ENCODE assay signal across 31 cellular contexts in the genomic region with DNA sequence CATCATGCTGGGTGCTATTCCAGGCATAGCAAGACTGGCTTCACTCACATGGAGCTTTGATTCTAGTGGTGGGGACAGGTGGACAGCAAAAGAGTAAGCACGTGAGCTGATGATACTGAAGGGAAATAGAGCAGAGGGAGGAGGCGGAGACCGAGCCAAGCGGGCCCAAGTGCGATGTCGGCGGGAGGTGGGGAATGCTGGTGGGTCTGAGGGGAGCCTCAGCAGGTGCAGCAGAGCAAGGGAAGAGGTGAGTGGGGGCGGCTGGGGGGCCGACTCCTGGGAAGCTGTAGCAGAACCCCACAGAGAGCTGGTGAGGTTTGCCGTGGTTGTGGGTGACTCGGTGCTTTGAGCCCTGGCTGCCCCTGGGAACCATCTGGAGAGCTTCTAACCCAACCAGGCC. TPM values are rescaled to one million over a fixed set of nuclear protein-coding genes. Genes with fewer than 3 reads are reported as not detected.
"Had no signal": no experiment of that assay in that cellular context is flagged by ENCODE, and none has a peak within 500 bp of the region (broad histone marks: within the 10 kb centered on the region; RNA-seq: fewer than 3 reads in every experiment).

No MANE protein-coding gene starts in this region.

- H3K36me3 Mint-ChIP-seq: natural killer cell had no signal

- H3K9me3 Mint-ChIP-seq: natural killer cell; nephron; neural progenitor cell; stimulated activated memory B cell treated with anti-CD40 and anti-IgM and Interleukin-4, amounts not matched to agents 10 μg/mL and 1 μg/mL and 100 μg/mL, for 72 hours; stimulated activated naive CD8-positive, alpha-beta T cell treated with anti-CD3 and anti-CD28 coated beads, Interleukin-15, amount 100 ng/mL, for 72 hours; type B pancreatic cell had no signal

- ATAC-seq: natural killer cell; psoas muscle; right cardiac atrium; sciatic nerve; stimulated activated naive CD8-positive, alpha-beta T cell treated with anti-CD3 and anti-CD28 coated beads, Interleukin-15, Interleukin-2, amounts not matched to agents 100 U/mL and 50 U/mL, for 24 hours; upper lobe of right lung had no signal

- H3K36me3 ChIP-seq: neural progenitor cell, ovary, uterus had no signal

- H3K4me2 ChIP-seq: neural progenitor cell, smooth muscle cell had no signal

- H3K4me3 Mint-ChIP-seq: natural killer cell; nephron; neural progenitor cell; stimulated activated memory B cell treated with anti-CD40 and anti-IgM and Interleukin-4, amounts not matched to agents 10 μg/mL and 1 μg/mL and 100 μg/mL, for 72 hours; stimulated activated naive CD8-positive, alpha-beta T cell treated with anti-CD3 and anti-CD28 coated beads, Interleukin-15, amount 100 ng/mL, for 72 hours; type B pancreatic cell had no signal

- H3K27me3 Mint-ChIP-seq: progenitor cell of endocrine pancreas; stimulated activated memory B cell treated with anti-CD40 and anti-IgM and Interleukin-4, amounts not matched to agents 10 μg/mL and 1 μg/mL and 100 μg/mL, for 72 hours; stimulated activated naive CD8-positive, alpha-beta T cell treated with anti-CD3 and anti-CD28 coated beads, Interleukin-15, amount 100 ng/mL, for 72 hours; type B pancreatic cell had no signal

- DNase-seq: natural killer cell; occipital lobe; ovary; posterior cingulate gyrus; psoas muscle; spleen; stimulated activated CD4-positive, alpha-beta T cell treated with anti-CD3 and anti-CD28 coated beads, Interleukin-12 subunit alpha, Interleukin-12 subunit beta, amount 100 ng/mL, for 4 hours; stimulated activated CD4-positive, alpha-beta T cell treated with anti-CD3 and anti-CD28 coated beads, Interleukin-1b, Interleukin-23, amount 100 ng/mL, for 48 hours; stimulated activated CD4-positive, alpha-beta T cell treated with anti-CD3 and anti-CD28 coated beads, Interleukin-4, amount 100 ng/mL, for 1 hour; stimulated activated CD4-positive, alpha-beta T cell treated with anti-CD3 and anti-CD28 coated beads, Interleukin-4, amount 100 ng/mL, for 4 hours; stimulated activated CD8-positive, alpha-beta memory T cell treated with anti-CD3 and anti-CD28 coated beads, Interleukin-4, amount 100 ng/mL, for 48 hours; stimulated activated naive CD4-positive, alpha-beta T cell; stimulated activated naive CD8-positive, alpha-beta T cell treated with anti-CD3 and anti-CD28 coated beads, Interleukin-15, amount 100 ng/mL, for 72 hours; stimulated activated naive CD8-positive, alpha-beta T cell treated with anti-CD3 and anti-CD28 coated beads, Interleukin-15, Interleukin-2, amounts not matched to agents 100 U/mL and 50 U/mL, for 24 hours; substantia nigra; testis; tibial artery; transverse colon; upper lobe of right lung; uterus had no signal

- H3K4me1 ChIP-seq: neural progenitor cell, parathyroid adenoma, psoas muscle, suprapubic skin, testis, tibial artery, transverse colon, upper lobe of right lung, uterus had no signal

- H2AFZ ChIP-seq: neural progenitor cell, parathyroid adenoma had no signal

- H3K4me1 Mint-ChIP-seq: natural killer cell; nephron; stimulated activated memory B cell treated with anti-CD40 and anti-IgM and Interleukin-4, amounts not matched to agents 10 μg/mL and 1 μg/mL and 100 μg/mL, for 72 hours; stimulated activated naive CD8-positive, alpha-beta T cell treated with anti-CD3 and anti-CD28 coated beads, Interleukin-15, amount 100 ng/mL, for 72 hours had no signal

- H3K27me3 ChIP-seq: neural progenitor cell, ovary, spleen, suprapubic skin, testis, tibial artery, transverse colon, upper lobe of right lung, uterus had no signal

- H3K27ac Mint-ChIP-seq: natural killer cell; nephron; neural progenitor cell; progenitor cell of endocrine pancreas; stimulated activated memory B cell treated with anti-CD40 and anti-IgM and Interleukin-4, amounts not matched to agents 10 μg/mL and 1 μg/mL and 100 μg/mL, for 72 hours; stimulated activated naive CD8-positive, alpha-beta T cell treated with anti-CD3 and anti-CD28 coated beads, Interleukin-15, amount 100 ng/mL, for 72 hours; type B pancreatic cell had no signal

- H3K27ac ChIP-seq: neural progenitor cell, ovary, parathyroid adenoma, psoas muscle, skin epidermis, spleen, suprapubic skin, testis, tibial artery, transverse colon, upper lobe of right lung, uterus had no signal

- H3K4me3 ChIP-seq: neural progenitor cell, ovary, psoas muscle, skin epidermis, smooth muscle cell, spleen, suprapubic skin, testis, tibial artery, transverse colon, upper lobe of right lung, uterus had no signal

RNA-seq across cellular contexts. Expression of a gene that starts 28.1 kb away (rescaled TPM):
- total RNA-seq: natural killer cell, occipital lobe, progenitor cell of endocrine pancreas had no signal
